8 cellular contexts compared by ENCODE assay signal in genomic region chr1:42845866-42846256, GRCh38. TPM values are rescaled to one million over a fixed set of nuclear protein-coding genes. Genes with fewer than 3 reads are reported as not detected.
DNase-seq lines count a peak whose midpoint lies in the region; ATAC-seq and TF ChIP-seq lines count a peak whose summit lies in the region.

No MANE protein-coding gene starts in this region.

- peak overlapping the region; percentile 30 for H3K9ac ChIP-seq in endocrine pancreas (ENCODE audit: control insufficient read depth, insufficient read depth, low read length)

- TF ChIP-seq CTCF in LNCaP clone FGC (IDR thresholded peaks at IDR 0.05; ENCODE audit: control insufficient read depth, extremely low read depth, insufficient read depth) (no peak), neural crest cell (conservative IDR thresholded peaks at IDR 0.05) (no peak)

- no peaks in the 10 kb centered on the region for H3K9me3 ChIP-seq in endocrine pancreas (ENCODE audit: control insufficient read depth, low read length)

- H3K4me3 ChIP-seq in ACC112 (ENCODE audit: low read depth, low read length) (peak overlapping the region; percentile 98), LNCaP clone FGC (ENCODE audit: low read depth, low read length) (peak overlapping the region; percentile 86), endocrine pancreas (ENCODE audit: control insufficient read depth, insufficient read depth, low read length) (peak overlapping the region; percentile 84)

- H3K4me3 Mint-ChIP-seq in neural crest cell: peak overlapping the region; percentile 93

- no peaks in the 10 kb centered on the region for H3K27me3 Mint-ChIP-seq in neural crest cell (ENCODE audit: low read depth)

- H3K9me3 Mint-ChIP-seq in neural crest cell: peaks cover 3% of the 10 kb centered on the region

- ATAC-seq in GM19463 (IDR thresholded peaks at IDR 0.05; ENCODE audit: unreplicated experiment) (peak; percentile 6), HG03039 (IDR thresholded peaks at IDR 0.05; ENCODE audit: unreplicated experiment) (no peak)

- no peaks in the 10 kb centered on the region for H3K27me3 ChIP-seq in ACC112 (ENCODE audit: insufficient read depth, low read length)
- H3K27me3 ChIP-seq in endocrine pancreas (ENCODE audit: control insufficient read depth, insufficient read depth, low read length): no peaks in the 10 kb centered on the region

- H3K36me3 Mint-ChIP-seq in neural crest cell (ENCODE audit: low read depth): peaks cover 18% of the 10 kb centered on the region

- 0 out of 2 replicates have a peak overlapping the region, but pooled peaks have one; percentile 26 for H3K27ac ChIP-seq in ACC112 (ENCODE audit: low read depth, low read length)

- peaks cover 25% of the 10 kb centered on the region for H3K4me1 ChIP-seq in ACC112 (ENCODE audit: control insufficient read depth, insufficient read depth, low read length, unreplicated experiment)
- peaks cover 6% of the 10 kb centered on the region for H3K4me1 ChIP-seq in endocrine pancreas (ENCODE audit: control insufficient read depth, insufficient read depth, low read length)

- peaks cover 21% of the 10 kb centered on the region for H3K79me2 ChIP-seq in ACC112 (ENCODE audit: control insufficient read depth, insufficient read depth, low read length, unreplicated experiment)

- DNase-seq in LNCaP clone FGC (ENCODE audit: low read depth) (no peak), neural crest cell (ENCODE audit: low read depth, low spot score) (no peak), NCI-H2029 treated with DMSO at 0.1 percent for 48 hours (lab: John Stamatoyannopoulos, UW) (no peak), UCSD-AML1 (lab: John Stamatoyannopoulos, UW; ENCODE audit: unreplicated experiment) (no peak)

- peak overlapping the region; percentile 98 for H2AFZ ChIP-seq in ACC112 (ENCODE audit: low read length, unreplicated experiment)

- no peak overlapping the region for H3K27ac Mint-ChIP-seq in neural crest cell (ENCODE audit: unreplicated experiment)

- H3K36me3 ChIP-seq in ACC112 (ENCODE audit: insufficient read depth, low read length) (peaks cover 25% of the 10 kb centered on the region), endocrine pancreas (ENCODE audit: control insufficient read depth, insufficient read depth, low read length) (no peaks in the 10 kb centered on the region)

- H3K4me1 Mint-ChIP-seq in neural crest cell: peaks cover 51% of the 10 kb centered on the region

RNA-seq across cellular contexts. Expression of gene ZNF691, which starts 0.6 kb away (rescaled TPM):
- total RNA-seq in neural crest cell: 19.1 TPM in 2 replicates

RNA-seq across cellular contexts. Expression of gene SVBP, which starts 28.7 kb away (rescaled TPM):
- total RNA-seq in neural crest cell: 46.5 and 47.9 TPM in 2 replicates

RNA-seq across cellular contexts. Expression of gene ERMAP, which starts 28.9 kb away (rescaled TPM):
- total RNA-seq in neural crest cell: 7.1 and 8.8 TPM in 2 replicates
